Comparison of ENCODE assay signal across 1 cellular context in genomic region chr13:93525087-93525486, GRCh38.
TF ChIP-seq lines count a peak whose summit lies in the region.

No MANE protein-coding gene starts in this region.

TF ChIP-seq in GM23338, 12 proteins besides CTCF, POLR2A, EP300 and RAD21 (continued from another document):
- TF ChIP-seq ZNF462 (CRISPR knock-in tag; IDR thresholded peaks at IDR 0.05) (no peak), CREB1 (CRISPR knock-in tag; IDR thresholded peaks at IDR 0.05; ENCODE audit: low read depth) (no peak), ZNF114 (CRISPR knock-in tag; IDR thresholded peaks at IDR 0.05) (no peak), EZH2 (IDR thresholded peaks at IDR 0.05; ENCODE audit: low read depth, unreplicated experiment) (no peak), JUNB (IDR thresholded peaks at IDR 0.05; ENCODE audit: unreplicated experiment) (no peak), ZNF331 (CRISPR knock-in tag; IDR thresholded peaks at IDR 0.05; ENCODE audit: low read depth) (no peak), NANOG (IDR thresholded peaks at IDR 0.05; ENCODE audit: borderline replicate concordance) (no peak)
- TF ChIP-seq, protein P1, sequence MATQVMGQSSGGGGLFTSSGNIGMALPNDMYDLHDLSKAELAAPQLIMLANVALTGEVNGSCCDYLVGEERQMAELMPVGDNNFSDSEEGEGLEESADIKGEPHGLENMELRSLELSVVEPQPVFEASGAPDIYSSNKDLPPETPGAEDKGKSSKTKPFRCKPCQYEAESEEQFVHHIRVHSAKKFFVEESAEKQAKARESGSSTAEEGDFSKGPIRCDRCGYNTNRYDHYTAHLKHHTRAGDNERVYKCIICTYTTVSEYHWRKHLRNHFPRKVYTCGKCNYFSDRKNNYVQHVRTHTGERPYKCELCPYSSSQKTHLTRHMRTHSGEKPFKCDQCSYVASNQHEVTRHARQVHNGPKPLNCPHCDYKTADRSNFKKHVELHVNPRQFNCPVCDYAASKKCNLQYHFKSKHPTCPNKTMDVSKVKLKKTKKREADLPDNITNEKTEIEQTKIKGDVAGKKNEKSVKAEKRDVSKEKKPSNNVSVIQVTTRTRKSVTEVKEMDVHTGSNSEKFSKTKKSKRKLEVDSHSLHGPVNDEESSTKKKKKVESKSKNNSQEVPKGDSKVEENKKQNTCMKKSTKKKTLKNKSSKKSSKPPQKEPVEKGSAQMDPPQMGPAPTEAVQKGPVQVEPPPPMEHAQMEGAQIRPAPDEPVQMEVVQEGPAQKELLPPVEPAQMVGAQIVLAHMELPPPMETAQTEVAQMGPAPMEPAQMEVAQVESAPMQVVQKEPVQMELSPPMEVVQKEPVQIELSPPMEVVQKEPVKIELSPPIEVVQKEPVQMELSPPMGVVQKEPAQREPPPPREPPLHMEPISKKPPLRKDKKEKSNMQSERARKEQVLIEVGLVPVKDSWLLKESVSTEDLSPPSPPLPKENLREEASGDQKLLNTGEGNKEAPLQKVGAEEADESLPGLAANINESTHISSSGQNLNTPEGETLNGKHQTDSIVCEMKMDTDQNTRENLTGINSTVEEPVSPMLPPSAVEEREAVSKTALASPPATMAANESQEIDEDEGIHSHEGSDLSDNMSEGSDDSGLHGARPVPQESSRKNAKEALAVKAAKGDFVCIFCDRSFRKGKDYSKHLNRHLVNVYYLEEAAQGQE (IDR thresholded peaks at IDR 0.05; ENCODE audit: unreplicated experiment): no peak
- TF ChIP-seq, protein P2, sequence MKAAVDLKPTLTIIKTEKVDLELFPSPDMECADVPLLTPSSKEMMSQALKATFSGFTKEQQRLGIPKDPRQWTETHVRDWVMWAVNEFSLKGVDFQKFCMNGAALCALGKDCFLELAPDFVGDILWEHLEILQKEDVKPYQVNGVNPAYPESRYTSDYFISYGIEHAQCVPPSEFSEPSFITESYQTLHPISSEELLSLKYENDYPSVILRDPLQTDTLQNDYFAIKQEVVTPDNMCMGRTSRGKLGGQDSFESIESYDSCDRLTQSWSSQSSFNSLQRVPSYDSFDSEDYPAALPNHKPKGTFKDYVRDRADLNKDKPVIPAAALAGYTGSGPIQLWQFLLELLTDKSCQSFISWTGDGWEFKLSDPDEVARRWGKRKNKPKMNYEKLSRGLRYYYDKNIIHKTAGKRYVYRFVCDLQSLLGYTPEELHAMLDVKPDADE (IDR thresholded peaks at IDR 0.05): no peak
TF ChIP-seq in GM23338: peak in this region for 0.
